ENCODE assay signal across 12 cellular contexts in genomic region chrX:39439910-39440733, GRCh38.
DNase-seq lines count a peak whose midpoint lies in the region; ATAC-seq, FAIRE-seq and TF ChIP-seq lines count a peak whose summit lies in the region.
"Had no signal": no experiment of that assay in that cellular context is flagged by ENCODE, and none has a peak within 500 bp of the region (broad histone marks: within the 10 kb centered on the region; RNA-seq: fewer than 3 reads in every experiment).

No MANE protein-coding gene starts in this region.

- no peaks in the 10 kb centered on the region for H3K36me3 Mint-ChIP-seq in Calu3 (ENCODE audit: insufficient read depth, unreplicated experiment)

- H3K79me2 ChIP-seq in hepatocyte = no peaks in the 10 kb centered on the region

- no peak for DNase-seq in GM18507 (ENCODE audit: extremely low spot score, insufficient read length, low read depth)
- no peak for DNase-seq in hepatocyte (ENCODE audit: low spot score)
- no peak for DNase-seq in NCI-H510A treated with DMSO at 0.1 percent for 48 hours (lab: John Stamatoyannopoulos, UW)
- no peak for DNase-seq in ovary
- DNase-seq in pons (ENCODE audit: low spot score) = no peak
- no peak for DNase-seq in Calu3
- DNase-seq: activated CD8-positive, alpha-beta memory T cell treated with anti-CD3 and anti-CD28 coated beads, Interleukin-2, amount 50 U/mL, for 4 hours; NCI-H526 treated with DMSO at 0.1 percent for 48 hours had no signal

- WGBS in hepatocyte (ENCODE audit: low lambda C conversion rate, missing lambda C conversion rate) = 46% methylated on average over 11 of the region's 11 CpGs
- 49 to 64% (median 59%) methylated on average over 11 of the region's 11 CpGs for WGBS in ovary, 3 donors

- H3K27me3 ChIP-seq in hepatocyte = no peaks in the 10 kb centered on the region
- H3K27me3 ChIP-seq in ovary = no peaks in the 10 kb centered on the region

- H3K27ac Mint-ChIP-seq in Calu3 (ENCODE audit: unreplicated experiment) = no peak overlapping the region

- H3K4me1 Mint-ChIP-seq in Calu3 (ENCODE audit: low read depth, unreplicated experiment) = no peaks in the 10 kb centered on the region

- H3K4me1 ChIP-seq in hepatocyte (ENCODE audit: insufficient read depth) (peaks cover 28% of the 10 kb centered on the region), ovary (ENCODE audit: insufficient read depth) (peaks cover 2% of the 10 kb centered on the region)

- no peak for TF ChIP-seq POLR2A in ovary (IDR thresholded peaks at IDR 0.05)

- peaks cover 4% of the 10 kb centered on the region for H3K9me3 Mint-ChIP-seq in Calu3 (ENCODE audit: low read depth, unreplicated experiment)

- peak overlapping the region; percentile 31 for H3K4me2 ChIP-seq in hepatocyte

- no TSS peak for BruUV-seq in Calu3 (replicated peaks; lab: Mats Ljungman, UMichigan)

- no peak for TF ChIP-seq CTCF in hepatocyte (IDR thresholded peaks at IDR 0.05; ENCODE audit: poor library complexity)
- no peak for TF ChIP-seq CTCF in ovary (IDR thresholded peaks at IDR 0.05)
- no peak for TF ChIP-seq CTCF in Calu3 (IDR thresholded peaks at IDR 0.05; ENCODE audit: unreplicated experiment)

- peak; percentile 85 for FAIRE-seq in GM18507 (lab: Jason Lieb, UNC)
- FAIRE-seq: G401.6 had no signal

- no peaks in the 10 kb centered on the region for H4K20me1 ChIP-seq in hepatocyte (ENCODE audit: insufficient read depth, poor library complexity, severe bottlenecking)

- H3K27ac ChIP-seq in hepatocyte = peak overlapping the region; percentile 27
- peak overlapping the region in 1 of 2 donors; percentile 67 for H3K27ac ChIP-seq in ovary
- H3K27ac ChIP-seq: epithelial cell of prostate had no signal

- H3K9me2 ChIP-seq in hepatocyte (replicated peaks; ENCODE audit: insufficient read depth) = no peaks in the 10 kb centered on the region

- no peaks in the 10 kb centered on the region for H3K36me3 ChIP-seq in hepatocyte (replicated peaks; ENCODE audit: insufficient read depth, low read depth)
- H3K36me3 ChIP-seq in ovary = no peaks in the 10 kb centered on the region

- intact Hi-C loops in ovary (cut with DNase I) = no loop called here
- intact Hi-C loops in Calu3 (cut with micrococcal nuclease; ENCODE audit: unreplicated experiment) = no loop called here

- H3K27me3 Mint-ChIP-seq in Calu3 (ENCODE audit: unreplicated experiment) = peaks cover 26% of the 10 kb centered on the region

- CTCF ChIA-PET in Calu3 (lab: Charles Lee) = no interaction called here

- peak; percentile 75 for ATAC-seq in GM21423 (IDR thresholded peaks at IDR 0.05; ENCODE audit: unreplicated experiment)
- ATAC-seq in HG03521 (IDR thresholded peaks at IDR 0.05; ENCODE audit: unreplicated experiment) = peak; percentile 56

- no peak overlapping the region for H3K4me3 ChIP-seq in hepatocyte
- H3K4me3 ChIP-seq in ovary = no peak overlapping the region

- H3K9me3 ChIP-seq in hepatocyte (ENCODE audit: low read depth) (no peaks in the 10 kb centered on the region), ovary (no peaks in the 10 kb centered on the region)

- no peak overlapping the region for H3K4me3 Mint-ChIP-seq in Calu3 (ENCODE audit: low read depth, unreplicated experiment)

- TF ChIP-seq EP300 in ovary (IDR thresholded peaks at IDR 0.05) = no peak

- H2AFZ ChIP-seq in hepatocyte = peak overlapping the region; percentile 9
